In genomic region chr13:41693434-41693833, GRCh38 we compare ENCODE assay signal across 17 cellular contexts.
A peak's percentile ranks its signal among the peaks of the same experiment; 100 is the strongest.
DNase-seq lines count a peak whose midpoint lies in the region; ATAC-seq, FAIRE-seq and TF ChIP-seq lines count a peak whose summit lies in the region.
"Had no signal": no experiment of that assay in that cellular context is flagged by ENCODE, and none has a peak within 500 bp of the region (broad histone marks: within the 10 kb centered on the region; RNA-seq: fewer than 3 reads in every experiment).

No MANE protein-coding gene starts in this region.

- TF ChIP-seq CTCF in brain microvascular endothelial cell (IDR thresholded peaks at IDR 0.05; ENCODE audit: low read depth, low read length, missing control alignments) (no peak), smooth muscle cell (IDR thresholded peaks at IDR 0.05; ENCODE audit: borderline replicate concordance, insufficient read depth, poor library complexity, severe bottlenecking) (no peak), ovary (IDR thresholded peaks at IDR 0.05) (no peak)

- H3K27ac ChIP-seq in brain microvascular endothelial cell: peak overlapping the region; percentile 96
- peak overlapping the region; percentile 93 for H3K27ac ChIP-seq in smooth muscle cell (ENCODE audit: low read depth)
- no peak overlapping the region for H3K27ac ChIP-seq in Karpas-422 (ENCODE audit: low read length)
- no peak overlapping the region for H3K27ac ChIP-seq in ovary
- H3K27ac ChIP-seq: KMS-11, RWPE1 had no signal

- WGBS in smooth muscle cell (ENCODE audit: low lambda C conversion rate): 73% methylated on average over 1 of the region's 1 CpG
- WGBS in ovary, 3 donors: 34 to 55% (median 53%) methylated on average over 1 of the region's 1 CpG

- no peak for TF ChIP-seq POLR2A in ovary (IDR thresholded peaks at IDR 0.05)

- H3K9ac ChIP-seq in smooth muscle cell (ENCODE audit: low read depth) (no peak overlapping the region), Karpas-422 (ENCODE audit: low read length) (no peak overlapping the region)
- H3K9ac ChIP-seq: KMS-11 had no signal

- H4K20me1 ChIP-seq in smooth muscle cell (ENCODE audit: low read depth) (no peaks in the 10 kb centered on the region), Karpas-422 (ENCODE audit: insufficient read depth, low read depth, low read length) (no peaks in the 10 kb centered on the region)

- no peak for ATAC-seq in GM18861 (IDR thresholded peaks at IDR 0.05; ENCODE audit: unreplicated experiment)

- peak; percentile 57 for FAIRE-seq in frontal cortex (lab: Jason Lieb, UNC)

- no peaks in the 10 kb centered on the region for H3K9me3 ChIP-seq in smooth muscle cell (replicated peaks; ENCODE audit: low read depth)
- H3K9me3 ChIP-seq in Karpas-422 (ENCODE audit: low read length): no peaks in the 10 kb centered on the region
- no peaks in the 10 kb centered on the region for H3K9me3 ChIP-seq in ovary
- H3K9me3 ChIP-seq: BE2C had no signal

- peaks cover 15% of the 10 kb centered on the region for H3K4me1 ChIP-seq in smooth muscle cell (ENCODE audit: low read depth)
- H3K4me1 ChIP-seq in Karpas-422 (ENCODE audit: low read length): peaks cover 19% of the 10 kb centered on the region
- H3K4me1 ChIP-seq in ovary (ENCODE audit: insufficient read depth): peaks cover 2% of the 10 kb centered on the region

- H2AFZ ChIP-seq in smooth muscle cell (ENCODE audit: low read depth) (no peak overlapping the region), Karpas-422 (ENCODE audit: low read length) (no peak overlapping the region)

- H3F3A ChIP-seq in smooth muscle cell (ENCODE audit: low read depth): no peaks in the 10 kb centered on the region

- DNase-seq in HCEC 1CT (peak; percentile 60), brain microvascular endothelial cell (no peak), frontal cortex (ENCODE audit: low spot score in 2 of 2) (no peak), smooth muscle cell (lab: John Stamatoyannopoulos, UW; ENCODE audit: unreplicated experiment) (no peak), Karpas-422 (no peak), ovary (no peak)
- DNase-seq: BE2C; CD4-positive, alpha-beta memory T cell; GOT3; HFFc6; NCI-H1048; NCI-H146; NCI-H2081; NCI-H774 had no signal

- intact Hi-C loops in ovary (cut with DNase I): loop anchor here in 1 of 4 donors (10.0 kb wide), 1 partner anchor 351 kb away; the partner anchor contains the start of gene DGKH

- TF ChIP-seq EP300 in ovary (IDR thresholded peaks at IDR 0.05): no peak

- H3K4me3 ChIP-seq in brain microvascular endothelial cell (ENCODE audit: low read depth, low read length): no peak overlapping the region
- H3K4me3 ChIP-seq in smooth muscle cell: no peak overlapping the region
- no peak overlapping the region for H3K4me3 ChIP-seq in Karpas-422 (ENCODE audit: low read length)
- H3K4me3 ChIP-seq in ovary: no peak overlapping the region

- H3K27me3 ChIP-seq in brain microvascular endothelial cell (replicated peaks) (no peaks in the 10 kb centered on the region), smooth muscle cell (ENCODE audit: low read depth) (no peaks in the 10 kb centered on the region), Karpas-422 (ENCODE audit: low read length) (no peaks in the 10 kb centered on the region), ovary (no peaks in the 10 kb centered on the region)
- H3K27me3 ChIP-seq: BE2C had no signal

- H3K9me2 ChIP-seq in Karpas-422 (replicated peaks; ENCODE audit: insufficient read depth, low read length): no peaks in the 10 kb centered on the region

- no peaks in the 10 kb centered on the region for H3K36me3 ChIP-seq in brain microvascular endothelial cell (replicated peaks)
- no peaks in the 10 kb centered on the region for H3K36me3 ChIP-seq in smooth muscle cell (ENCODE audit: low read depth)
- no peaks in the 10 kb centered on the region; the same call in 1 of the 2 replicates for H3K36me3 ChIP-seq in Karpas-422 (ENCODE audit: insufficient read depth, low read length)
- no peaks in the 10 kb centered on the region for H3K36me3 ChIP-seq in ovary

- no peaks in the 10 kb centered on the region for H3K79me2 ChIP-seq in smooth muscle cell (ENCODE audit: low read depth)
- no peaks in the 10 kb centered on the region for H3K79me2 ChIP-seq in Karpas-422 (ENCODE audit: low read length)

- in situ Hi-C loops in brain microvascular endothelial cell (cut with HindIII; ENCODE audit: low pct_ligation_motif_present, low sequenced_read_pairs): no loop called here

- H3K4me2 ChIP-seq in smooth muscle cell: no peak overlapping the region
- H3K4me2 ChIP-seq in Karpas-422 (ENCODE audit: low read depth, low read length, poor library complexity, severe bottlenecking): no peak overlapping the region
- H3K4me2 ChIP-seq: KMS-11 had no signal

Comparison
In these comparisons a context has a peak if more than half of its experiments do, and no peak if none do; other contexts are left out.
1. H3K27ac ChIP-seq: peak in brain microvascular endothelial cell (single experiment) and smooth muscle cell (single experiment); none in Karpas-422 (single experiment) and ovary (0 of 2).